1 cellular context compared by ENCODE assay signal in the genomic region with DNA sequence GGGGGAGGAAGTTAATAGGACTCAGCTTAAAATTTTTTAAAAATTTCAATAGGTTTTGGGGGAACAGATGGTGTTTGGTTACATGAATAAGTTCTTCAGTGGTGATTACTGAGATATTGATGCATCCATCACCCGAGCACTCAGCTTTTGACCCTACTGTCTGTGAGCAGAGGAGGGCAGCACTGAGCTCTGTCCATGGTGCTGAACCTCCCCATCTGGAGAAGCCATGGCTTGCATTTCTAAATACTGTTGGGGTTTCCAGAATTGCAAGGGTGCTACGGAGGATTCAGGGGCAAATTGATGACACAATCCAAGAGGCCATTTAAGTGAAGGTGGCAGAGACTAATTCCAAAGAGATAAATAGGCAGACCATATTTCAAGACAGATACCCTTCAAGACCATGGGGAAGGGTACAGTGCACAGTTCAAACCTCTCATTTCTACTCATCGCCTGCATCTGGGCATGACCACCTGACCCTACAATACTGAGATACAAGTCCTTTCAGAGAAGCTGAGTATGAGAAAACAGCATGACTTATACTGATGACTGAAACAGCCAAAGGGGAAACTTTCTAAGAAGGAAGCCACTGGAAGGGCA.
TF ChIP-seq lines count a peak whose summit lies in the region.

No MANE protein-coding gene starts in this region.

TF ChIP-seq in HEK293T, 16 proteins besides CTCF, POLR2A, EP300 and RAD21 (continued from another document):
- TF ChIP-seq ELF4 (IDR thresholded peaks at IDR 0.05), result no peak
